In the genomic region with DNA sequence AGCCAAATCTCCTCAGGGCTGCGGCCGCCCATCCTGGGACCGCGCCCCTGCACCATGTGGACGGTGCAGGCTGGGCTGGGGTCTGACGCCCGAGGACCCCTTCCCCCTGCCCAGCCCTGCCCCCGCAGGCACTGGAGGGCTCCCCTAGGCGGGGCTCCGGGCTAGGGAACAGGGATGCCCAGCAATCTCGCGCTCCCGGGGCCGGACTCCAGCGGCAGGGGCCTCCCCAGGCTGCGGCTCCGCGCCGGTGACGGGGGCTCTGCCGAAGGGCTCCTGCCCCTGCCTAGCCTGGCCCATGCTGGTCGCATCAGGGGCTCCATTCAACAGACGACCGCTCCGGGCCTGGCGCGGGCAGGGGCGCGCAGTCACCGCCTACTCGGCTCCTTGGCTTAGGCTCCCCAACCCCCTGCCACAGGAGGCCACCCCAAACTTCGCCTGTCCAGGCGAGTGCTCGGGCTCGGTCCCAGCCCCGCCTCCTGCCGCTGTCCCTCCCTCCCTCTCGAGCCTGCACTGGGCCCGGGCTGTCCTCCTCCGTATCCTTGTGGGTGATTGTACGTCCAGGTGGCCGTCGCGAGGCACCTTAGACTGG, we compare ENCODE assay signal across 14 cellular contexts. TPM values are rescaled to one million over a fixed set of nuclear protein-coding genes. Genes with fewer than 3 reads are reported as not detected.
DNase-seq lines count a peak whose midpoint lies in the region; ATAC-seq and TF ChIP-seq lines count a peak whose summit lies in the region.
"Had no signal": no experiment of that assay in that cellular context is flagged by ENCODE, and none has a peak within 500 bp of the region (broad histone marks: within the 10 kb centered on the region; RNA-seq: fewer than 3 reads in every experiment).

No MANE protein-coding gene starts in this region.

- no peak for TF ChIP-seq CTCF in WTC11 (IDR thresholded peaks at IDR 0.05)
- no peak for TF ChIP-seq CTCF in esophagus muscularis mucosa (IDR thresholded peaks at IDR 0.05)
- no peak for TF ChIP-seq CTCF in lung (IDR thresholded peaks at IDR 0.05; ENCODE audit: control extremely low read depth, extremely low read depth)
- no peak for TF ChIP-seq CTCF in suprapubic skin (IDR thresholded peaks at IDR 0.05)

- H3K27me3 Mint-ChIP-seq in WTC11 (ENCODE audit: low read depth): peaks cover 23% of the 10 kb centered on the region
- H3K27me3 Mint-ChIP-seq in activated T-cell treated with anti-CD3 and anti-CD28 coated beads, Interleukin-2, amount 50 U/mL, for 4 hours (ENCODE audit: low read depth): peaks cover 22% of the 10 kb centered on the region

- H3K4me1 ChIP-seq in esophagus muscularis mucosa (peaks cover 7 to 10% (median 8%) of the 10 kb centered on the region in 4 donors), lung (ENCODE audit: control insufficient read depth in 2 of 2, insufficient read depth in 2 of 2, low read length in 2 of 2) (peaks cover 0 to 8% of the 10 kb centered on the region in 2 donors), suprapubic skin (peaks cover 7% of the 10 kb centered on the region)

- peak; percentile 82 for ATAC-seq in WTC11
- ATAC-seq in lung (ENCODE audit: insufficient read depth, low FRiP score): peak; percentile 53
- no peak for ATAC-seq in GM19328 (IDR thresholded peaks at IDR 0.05; ENCODE audit: unreplicated experiment)
- no peak for ATAC-seq in activated T-cell treated with anti-CD3 and anti-CD28 coated beads, Interleukin-2, amount 50 U/mL, for 4 hours

- peaks cover 0 to 7% (median 0%) of the 10 kb centered on the region in 4 donors for H3K9me3 ChIP-seq in esophagus muscularis mucosa
- H3K9me3 ChIP-seq in lung (ENCODE audit: control insufficient read depth in 2 of 2, insufficient read depth in 1 of 2, low read length in 1 of 2): no peaks in the 10 kb centered on the region
- no peaks in the 10 kb centered on the region for H3K9me3 ChIP-seq in suprapubic skin
- H3K9me3 ChIP-seq: SK-N-SH had no signal

- H3K4me3 ChIP-seq in esophagus muscularis mucosa: peak overlapping the region; percentile 31 to 38 (median 32)
- H3K4me3 ChIP-seq in lung: no peak overlapping the region
- peak overlapping the region; percentile 9 for H3K4me3 ChIP-seq in suprapubic skin

- 30% methylated on average over 17 of the region's 44 CpGs for WGBS in esophagus muscularis mucosa
- WGBS in lung, 2 donors: 18 to 19% methylated on average over 43 to 44 of the region's 44 CpGs
- WGBS in suprapubic skin: 35% methylated on average over 14 of the region's 44 CpGs

- peak; percentile 46 for DNase-seq in WTC11 (ENCODE audit: low spot score)
- DNase-seq in esophagus muscularis mucosa (ENCODE audit: extremely low spot score): no peak
- no peak for DNase-seq in lung (ENCODE audit: low spot score)
- DNase-seq in suprapubic skin (ENCODE audit: low spot score in 2 of 2): peak in 1 of 2 donors; percentile 74
- DNase-seq in NCI-H187 treated with DMSO at 0.1 percent for 48 hours (lab: John Stamatoyannopoulos, UW): no peak
- no peak for DNase-seq in AG08395 (ENCODE audit: low spot score)
- no peak for DNase-seq in activated T-cell treated with anti-CD3 and anti-CD28 coated beads, Interleukin-2, amount 50 U/mL, for 4 hours
- DNase-seq: activated B cell treated with CpG ODN at 0.5 μM for 24 hours; effector CD4-positive, alpha-beta T cell; midbrain; NCI-H2107; SK-N-SH; tibial artery had no signal

- H3K36me3 Mint-ChIP-seq in WTC11: peaks cover 4% of the 10 kb centered on the region; the same call in 1 of the 2 replicates
- H3K36me3 Mint-ChIP-seq in activated T-cell treated with anti-CD3 and anti-CD28 coated beads, Interleukin-2, amount 50 U/mL, for 4 hours (ENCODE audit: insufficient read depth): no peaks in the 10 kb centered on the region

- TF ChIP-seq EP300 in esophagus muscularis mucosa (IDR thresholded peaks at IDR 0.05) (no peak), suprapubic skin (IDR thresholded peaks at IDR 0.05) (no peak)

- peak overlapping the region; percentile 36; the same call in 1 of the 2 replicates for H3K27ac Mint-ChIP-seq in WTC11
- H3K27ac Mint-ChIP-seq: activated B cell treated with CpG ODN at 0.5 μM for 24 hours had no signal

- CTCF ChIA-PET in WTC11 (lab: Charles Lee): interaction anchor here (1.0 to 1.5 kb wide), 3 partner anchors 27 to 415 kb away, joined by 3 read pairs; no protein-coding TSS in a partner anchor

- POLR2A ChIA-PET in WTC11 (lab: Charles Lee): no interaction called here

- TF ChIP-seq POLR2A in esophagus muscularis mucosa (IDR thresholded peaks at IDR 0.05; ENCODE audit: low read depth) (no peak), suprapubic skin (IDR thresholded peaks at IDR 0.05) (no peak)

- intact Hi-C loops in esophagus muscularis mucosa (cut with DNase I): no loop called here

- H3K36me3 ChIP-seq in esophagus muscularis mucosa: no peaks in the 10 kb centered on the region
- H3K36me3 ChIP-seq in lung (ENCODE audit: control insufficient read depth in 2 of 2, insufficient read depth in 2 of 2, low read length in 2 of 2): no peaks in the 10 kb centered on the region
- no peaks in the 10 kb centered on the region for H3K36me3 ChIP-seq in suprapubic skin
- H3K36me3 ChIP-seq: tibial artery had no signal

- peaks cover 21% of the 10 kb centered on the region for H3K9me3 Mint-ChIP-seq in WTC11
- peaks cover 5% of the 10 kb centered on the region for H3K9me3 Mint-ChIP-seq in activated T-cell treated with anti-CD3 and anti-CD28 coated beads, Interleukin-2, amount 50 U/mL, for 4 hours

- peaks cover 4% of the 10 kb centered on the region; the same call in 1 of the 2 replicates for H3K4me1 Mint-ChIP-seq in WTC11
- no peaks in the 10 kb centered on the region for H3K4me1 Mint-ChIP-seq in activated T-cell treated with anti-CD3 and anti-CD28 coated beads, Interleukin-2, amount 50 U/mL, for 4 hours (ENCODE audit: low read depth)
- H3K4me1 Mint-ChIP-seq: activated B cell treated with CpG ODN at 0.5 μM for 24 hours had no signal

- peak overlapping the region; percentile 69 for H3K4me3 Mint-ChIP-seq in WTC11
- no peak overlapping the region for H3K4me3 Mint-ChIP-seq in activated T-cell treated with anti-CD3 and anti-CD28 coated beads, Interleukin-2, amount 50 U/mL, for 4 hours
- H3K4me3 Mint-ChIP-seq: activated B cell treated with CpG ODN at 0.5 μM for 24 hours had no signal

- H3K27ac ChIP-seq in esophagus muscularis mucosa (replicated peaks in 1 of 4) (no peak overlapping the region), lung (ENCODE audit: low read depth in 1 of 2, low read length in 1 of 2) (no peak overlapping the region), suprapubic skin (no peak overlapping the region)
- H3K27ac ChIP-seq: tibial artery had no signal

- peaks cover 0 to 24% (median 4%) of the 10 kb centered on the region in 4 donors for H3K27me3 ChIP-seq in esophagus muscularis mucosa
- H3K27me3 ChIP-seq in lung (ENCODE audit: control insufficient read depth, insufficient read depth): no peaks in the 10 kb centered on the region
- peaks cover 13% of the 10 kb centered on the region for H3K27me3 ChIP-seq in suprapubic skin

TF ChIP-seq in WTC11, 78 proteins besides CTCF, POLR2A, EP300 and RAD21:
- no peak for TF ChIP-seq GTF2I (CRISPR knock-in tag; conservative IDR thresholded peaks at IDR 0.05)
- TF ChIP-seq, protein P1, sequence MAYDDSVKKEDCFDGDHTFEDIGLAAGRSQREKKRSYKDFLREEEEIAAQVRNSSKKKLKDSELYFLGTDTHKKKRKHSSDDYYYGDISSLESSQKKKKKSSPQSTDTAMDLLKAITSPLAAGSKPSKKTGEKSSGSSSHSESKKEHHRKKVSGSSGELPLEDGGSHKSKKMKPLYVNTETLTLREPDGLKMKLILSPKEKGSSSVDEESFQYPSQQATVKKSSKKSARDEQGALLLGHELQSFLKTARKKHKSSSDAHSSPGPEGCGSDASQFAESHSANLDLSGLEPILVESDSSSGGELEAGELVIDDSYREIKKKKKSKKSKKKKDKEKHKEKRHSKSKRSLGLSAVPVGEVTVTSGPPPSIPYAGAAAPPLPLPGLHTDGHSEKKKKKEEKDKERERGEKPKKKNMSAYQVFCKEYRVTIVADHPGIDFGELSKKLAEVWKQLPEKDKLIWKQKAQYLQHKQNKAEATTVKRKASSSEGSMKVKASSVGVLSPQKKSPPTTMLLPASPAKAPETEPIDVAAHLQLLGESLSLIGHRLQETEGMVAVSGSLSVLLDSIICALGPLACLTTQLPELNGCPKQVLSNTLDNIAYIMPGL (CRISPR knock-in tag; IDR thresholded peaks at IDR 0.05): peak; percentile 51; the same call in 1 of the 2 replicates
- TF ChIP-seq, protein P2, sequence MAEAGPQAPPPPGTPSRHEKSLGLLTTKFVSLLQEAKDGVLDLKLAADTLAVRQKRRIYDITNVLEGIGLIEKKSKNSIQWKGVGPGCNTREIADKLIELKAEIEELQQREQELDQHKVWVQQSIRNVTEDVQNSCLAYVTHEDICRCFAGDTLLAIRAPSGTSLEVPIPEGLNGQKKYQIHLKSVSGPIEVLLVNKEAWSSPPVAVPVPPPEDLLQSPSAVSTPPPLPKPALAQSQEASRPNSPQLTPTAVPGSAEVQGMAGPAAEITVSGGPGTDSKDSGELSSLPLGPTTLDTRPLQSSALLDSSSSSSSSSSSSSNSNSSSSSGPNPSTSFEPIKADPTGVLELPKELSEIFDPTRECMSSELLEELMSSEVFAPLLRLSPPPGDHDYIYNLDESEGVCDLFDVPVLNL (CRISPR knock-in tag; IDR thresholded peaks at IDR 0.05; ENCODE audit: borderline replicate concordance, low read depth): no peak

RNA-seq across cellular contexts. Expression of a gene that starts 27.4 kb away (rescaled TPM):
- total RNA-seq in WTC11 (2021) (4.2 to 5.1 TPM (median 4.9 TPM) in 3 replicates), esophagus muscularis mucosa (under 1 TPM; 0.26 to 0.75 (median 0.37) TPM), lung (1 to 10 TPM; 4.2 to 9.3 TPM), suprapubic skin (10 to 100 TPM; 35.3 to 55.3 (median 45.5) TPM)
- 1 to 10 TPM; 4.7 to 5.8 TPM for polyA plus RNA-seq in lung
- total RNA-seq in activated T-cell treated with anti-CD3 and anti-CD28 coated beads, Interleukin-2, amount 50 U/mL, for 4 hours: 1 to 10 TPM in 2 of 3 donors, under 1 TPM in 1; 0.32 to 1.2 (median 1.1) TPM
- total RNA-seq: activated B cell treated with CpG ODN at 0.5 μM for 24 hours had no signal

Comparison
In these comparisons a context has a peak if more than half of its experiments do, and no peak if none do; other contexts are left out.
1. ATAC-seq: peak in WTC11 (single experiment) and lung (single experiment); none in GM19328 (single experiment) and activated T-cell treated with anti-CD3 and anti-CD28 coated beads, Interleukin-2, amount 50 U/mL, for 4 hours (0 of 2).